ENCODE assay signal across 8 cellular contexts in genomic region chr20:20720158-20720557, GRCh38.
"Had no signal": no experiment of that assay in that cellular context is flagged by ENCODE, and none has a peak within 500 bp of the region (broad histone marks: within the 10 kb centered on the region; RNA-seq: fewer than 3 reads in every experiment).

No MANE protein-coding gene starts in this region.

- ATAC-seq: GM12878 had no signal

- DNase-seq: GDM1, GF-D8 had no signal

- H3K4me3 ChIP-seq: GM12878 had no signal

- FAIRE-seq: G401.6, GM12878, GM12891, GM12892, GM18507, GM19239 had no signal
